In genomic region chr2:199704358-199705238, GRCh38 we compare ENCODE assay signal across 8 cellular contexts.
A peak's percentile ranks its signal among the peaks of the same experiment; 100 is the strongest.
DNase-seq lines count a peak whose midpoint lies in the region; ATAC-seq and TF ChIP-seq lines count a peak whose summit lies in the region.

No MANE protein-coding gene starts in this region.

- H3K79me2 ChIP-seq in DOHH2 (ENCODE audit: control insufficient read depth, low read length) (no peaks in the 10 kb centered on the region), osteoblast (ENCODE audit: insufficient read depth, low read length) (no peaks in the 10 kb centered on the region)

- peak; percentile 76 for TF ChIP-seq CTCF in A673 (conservative IDR thresholded peaks at IDR 0.05; ENCODE audit: low read depth, low read length)
- TF ChIP-seq CTCF in DOHH2 (IDR thresholded peaks at IDR 0.05; ENCODE audit: low read depth, low read length, poor library complexity, severe bottlenecking), result peak; percentile 71
- peak; percentile 82 for TF ChIP-seq CTCF in epithelial cell of esophagus (IDR thresholded peaks at IDR 0.05; ENCODE audit: insufficient read depth, low read depth, low read length, missing control alignments)
- peak; percentile 79 for TF ChIP-seq CTCF in osteoblast (IDR thresholded peaks at IDR 0.05; ENCODE audit: extremely low read depth, low read depth, low read length)

- H2AFZ ChIP-seq in osteoblast (ENCODE audit: low read length), result no peak overlapping the region

- H3K36me3 ChIP-seq in A673 (ENCODE audit: insufficient read depth, low read length, poor library complexity, severe bottlenecking) (no peaks in the 10 kb centered on the region), DOHH2 (ENCODE audit: control insufficient read depth, low read length) (no peaks in the 10 kb centered on the region), osteoblast (ENCODE audit: insufficient read depth, low read length) (no peaks in the 10 kb centered on the region)

- no peak overlapping the region for H3K27ac ChIP-seq in A673 (ENCODE audit: low read depth, low read length, poor library complexity, severe bottlenecking)
- H3K27ac ChIP-seq in DOHH2 (ENCODE audit: low read depth, low read length), result no peak overlapping the region
- H3K27ac ChIP-seq in osteoblast (ENCODE audit: low read depth, low read length), result no peak overlapping the region

- intact Hi-C loops in A673 (cut with micrococcal nuclease; ENCODE audit: unreplicated experiment), result loop anchor here (1.0 to 5.0 kb wide), 3 partner anchors 35 to 238 kb away; no protein-coding TSS in a partner anchor

- no TSS peak for BruUV-seq in A673 (replicated peaks; lab: Mats Ljungman, UMichigan)

- no peak overlapping the region for H3K4me2 ChIP-seq in DOHH2 (ENCODE audit: low read length)
- no peak overlapping the region for H3K4me2 ChIP-seq in osteoblast (ENCODE audit: insufficient read depth, low read length)

- H3K27me3 ChIP-seq in A673 (replicated peaks; ENCODE audit: insufficient read depth, low read depth, low read length, poor library complexity) (no peaks in the 10 kb centered on the region), DOHH2 (ENCODE audit: control insufficient read depth, low read length) (no peaks in the 10 kb centered on the region), osteoblast (ENCODE audit: insufficient read depth, low read length) (no peaks in the 10 kb centered on the region)

- CTCF ChIA-PET in A673 (lab: Charles Lee), result interaction anchor here (0.5 to 1.2 kb wide), 3 partner anchors 35 to 236 kb away, joined by 3 to 13 read pairs (median 5); no protein-coding TSS in a partner anchor

- H3K4me1 ChIP-seq in A673 (ENCODE audit: insufficient read depth, low read length, poor library complexity, severe bottlenecking), result no peaks in the 10 kb centered on the region
- H3K4me1 ChIP-seq in DOHH2 (ENCODE audit: control insufficient read depth, low read length), result no peaks in the 10 kb centered on the region
- no peaks in the 10 kb centered on the region for H3K4me1 ChIP-seq in osteoblast (ENCODE audit: insufficient read depth, low read length)

- H3K4me3 ChIP-seq in A673 (ENCODE audit: low read depth, low read length, poor library complexity, severe bottlenecking) (no peak overlapping the region), DOHH2 (ENCODE audit: low read length) (no peak overlapping the region), epithelial cell of esophagus (ENCODE audit: low read length) (no peak overlapping the region), osteoblast (ENCODE audit: insufficient read depth, low read length) (no peak overlapping the region)

- H3K9me3 ChIP-seq in A673 (ENCODE audit: low read depth, low read length, poor library complexity, severe bottlenecking) (peaks cover 15% of the 10 kb centered on the region), DOHH2 (ENCODE audit: control insufficient read depth, insufficient read depth, low read length) (no peaks in the 10 kb centered on the region), osteoblast (ENCODE audit: low read depth, low read length) (no peaks in the 10 kb centered on the region)

- H3K9me2 ChIP-seq in DOHH2 (replicated peaks; ENCODE audit: control insufficient read depth, low read length), result no peaks in the 10 kb centered on the region

- DNase-seq in A673 (ENCODE audit: low spot score), result peak; percentile 54
- DNase-seq in HT1080 (ENCODE audit: low read depth), result peak; percentile 46
- DNase-seq in RPMI7951 (ENCODE audit: low read depth), result peak; percentile 15
- peak; percentile 65 for DNase-seq in epithelial cell of esophagus (ENCODE audit: low read depth)
- no peak for DNase-seq in osteoblast (ENCODE audit: insufficient read length, low spot score, missing footprints)
- DNase-seq in occipital lobe (lab: John Stamatoyannopoulos, UW), result no peak

- H4K20me1 ChIP-seq in DOHH2 (ENCODE audit: control insufficient read depth, insufficient read depth, low read depth, low read length) (no peaks in the 10 kb centered on the region), osteoblast (ENCODE audit: insufficient read depth, low read length) (no peaks in the 10 kb centered on the region)

- no peak for ATAC-seq in HG03196 (IDR thresholded peaks at IDR 0.05; ENCODE audit: unreplicated experiment)

- POLR2A ChIA-PET in A673 (lab: Charles Lee; ENCODE audit: low non-redundant PET), result no interaction called here

- H3F3A ChIP-seq in DOHH2 (ENCODE audit: control insufficient read depth, insufficient read depth), result no peaks in the 10 kb centered on the region

Comparison
In these comparisons a context has a peak if more than half of its experiments do, and no peak if none do; other contexts are left out.
1. DNase-seq: peak in A673 (single experiment), HT1080 (single experiment), RPMI7951 (single experiment) and epithelial cell of esophagus (single experiment); none in osteoblast (single experiment) and occipital lobe (single experiment).
2. Peak in every context shown above with its lines, with median percentiles within 50 percentile points of each other: CTCF ChIP-seq.